In genomic region chr3:42683875-42684593, GRCh38 we compare ENCODE assay signal across 8 cellular contexts. TPM values are rescaled to one million over a fixed set of nuclear protein-coding genes. Genes with fewer than 3 reads are reported as not detected.
DNase-seq lines count a peak whose midpoint lies in the region; ATAC-seq, FAIRE-seq and TF ChIP-seq lines count a peak whose summit lies in the region.

No MANE protein-coding gene starts in this region.

- no peak overlapping the region for H3K4me3 Mint-ChIP-seq in Caco-2 (ENCODE audit: unreplicated experiment)

- POLR2A ChIA-PET in Caco-2 (lab: Charles Lee): no interaction called here

- H3K27ac ChIP-seq in kidney (ENCODE audit: low read depth in 2 of 2, low read length in 2 of 2): no peak overlapping the region

- no peaks in the 10 kb centered on the region for H3K36me3 ChIP-seq in Caco-2 (ENCODE audit: control insufficient read depth, insufficient read depth, low read length)
- no peaks in the 10 kb centered on the region for H3K36me3 ChIP-seq in kidney (ENCODE audit: control insufficient read depth in 1 of 2, insufficient read depth in 2 of 2, low read length in 2 of 2)

- no peaks in the 10 kb centered on the region for H3K4me1 ChIP-seq in Caco-2
- H3K4me1 ChIP-seq in kidney (ENCODE audit: control insufficient read depth in 1 of 2, insufficient read depth in 1 of 2, low read depth in 1 of 2, low read length in 2 of 2): peaks cover 0 to 4% of the 10 kb centered on the region in 2 donors

- TF ChIP-seq CTCF in Caco-2 (IDR thresholded peaks at IDR 0.05; ENCODE audit: insufficient read depth in 1 of 2, low read depth in 1 of 2, low read length in 1 of 2, severe bottlenecking in 1 of 2, unreplicated experiment in 1 of 2) (no peak), astrocyte of the spinal cord (IDR thresholded peaks at IDR 0.05; ENCODE audit: low read depth, low read length) (no peak), kidney (IDR thresholded peaks at IDR 0.05; ENCODE audit: borderline replicate concordance, extremely low read depth, insufficient read depth) (no peak)

- CTCF ChIA-PET in Caco-2 (lab: Charles Lee): no interaction called here

- no peaks in the 10 kb centered on the region for H3K27me3 ChIP-seq in Caco-2 (replicated peaks; ENCODE audit: control insufficient read depth, insufficient read depth, low read length)

- peak; percentile 23 to 70 for DNase-seq in Caco-2
- peak; percentile 77 for DNase-seq in NCI-H226
- DNase-seq in astrocyte of the spinal cord (ENCODE audit: low read depth, low spot score): peak; percentile 82
- DNase-seq in kidney: peak; percentile 80
- peak; percentile 16 for DNase-seq in stimulated activated CD8-positive, alpha-beta memory T cell treated with anti-CD3 and anti-CD28 coated beads, Interleukin-4, amount 100 ng/mL, for 24 hours (ENCODE audit: low read depth)
- DNase-seq in DMS79 (lab: John Stamatoyannopoulos, UW): no peak

- no peak overlapping the region for H3K27ac Mint-ChIP-seq in Caco-2 (ENCODE audit: unreplicated experiment)

- intact Hi-C loops in Caco-2 (cut with micrococcal nuclease; ENCODE audit: unreplicated experiment) (no loop called here), kidney (cut with DNase I) (no loop called here)

- no peaks in the 10 kb centered on the region for H3K36me3 Mint-ChIP-seq in Caco-2 (ENCODE audit: insufficient read depth, unreplicated experiment)

- no peak overlapping the region for H3K9ac ChIP-seq in kidney (ENCODE audit: low read length in 2 of 2)

- H3K27me3 Mint-ChIP-seq in Caco-2 (ENCODE audit: insufficient read depth, unreplicated experiment): peaks cover 5% of the 10 kb centered on the region

- in situ Hi-C loops in astrocyte of the spinal cord (cut with HindIII; ENCODE audit: low sequenced_read_pairs): no loop called here

- H3K4me3 ChIP-seq in Caco-2 (ENCODE audit: low read depth, low read length): no peak overlapping the region
- H3K4me3 ChIP-seq in astrocyte of the spinal cord (ENCODE audit: low read depth, low read length): no peak overlapping the region
- H3K4me3 ChIP-seq in kidney (ENCODE audit: low read length in 2 of 2): no peak overlapping the region

- H3K9me3 ChIP-seq in Caco-2 (no peaks in the 10 kb centered on the region), kidney (ENCODE audit: control insufficient read depth in 1 of 2, low read length in 2 of 2) (no peaks in the 10 kb centered on the region)

- ATAC-seq in GM18907 (IDR thresholded peaks at IDR 0.05; ENCODE audit: unreplicated experiment) (no peak), HG02970 (IDR thresholded peaks at IDR 0.05; ENCODE audit: low FRiP score, unreplicated experiment) (no peak)

- BruUV-seq in Caco-2 (replicated peaks; lab: Mats Ljungman, UMichigan): no TSS peak

- FAIRE-seq in kidney (lab: Jason Lieb, UNC): no peak

- no peaks in the 10 kb centered on the region for H3K4me1 Mint-ChIP-seq in Caco-2 (ENCODE audit: low read depth, unreplicated experiment)

- no peaks in the 10 kb centered on the region for H3K9me3 Mint-ChIP-seq in Caco-2 (ENCODE audit: unreplicated experiment)

RNA-seq across cellular contexts. Expression of gene KLHL40, which starts 1.3 kb away (rescaled TPM):
- total RNA-seq in Caco-2 (2022) (not detected in 2 replicates), kidney (not detected)
- polyA plus RNA-seq in kidney (ENCODE audit: insufficient read depth, low read depth, low replicate concordance): not detected

RNA-seq across cellular contexts. Expression of gene HHATL, which starts 18.6 kb away (rescaled TPM):
- total RNA-seq in Caco-2 (2022): not detected in 2 replicates
- total RNA-seq in kidney: not detected
- polyA plus RNA-seq in kidney (ENCODE audit: insufficient read depth, low read depth, low replicate concordance): not detected

RNA-seq across cellular contexts. Expression of gene ZBTB47, which starts 30.5 kb away (rescaled TPM):
- total RNA-seq in Caco-2 (2022) (4.8 and 5.2 TPM in 2 replicates), kidney (26.6 TPM)
- 7.8 TPM for polyA plus RNA-seq in kidney (ENCODE audit: insufficient read depth, low read depth, low replicate concordance)
